ENCODE assay signal across 1 cellular context in the genomic region with DNA sequence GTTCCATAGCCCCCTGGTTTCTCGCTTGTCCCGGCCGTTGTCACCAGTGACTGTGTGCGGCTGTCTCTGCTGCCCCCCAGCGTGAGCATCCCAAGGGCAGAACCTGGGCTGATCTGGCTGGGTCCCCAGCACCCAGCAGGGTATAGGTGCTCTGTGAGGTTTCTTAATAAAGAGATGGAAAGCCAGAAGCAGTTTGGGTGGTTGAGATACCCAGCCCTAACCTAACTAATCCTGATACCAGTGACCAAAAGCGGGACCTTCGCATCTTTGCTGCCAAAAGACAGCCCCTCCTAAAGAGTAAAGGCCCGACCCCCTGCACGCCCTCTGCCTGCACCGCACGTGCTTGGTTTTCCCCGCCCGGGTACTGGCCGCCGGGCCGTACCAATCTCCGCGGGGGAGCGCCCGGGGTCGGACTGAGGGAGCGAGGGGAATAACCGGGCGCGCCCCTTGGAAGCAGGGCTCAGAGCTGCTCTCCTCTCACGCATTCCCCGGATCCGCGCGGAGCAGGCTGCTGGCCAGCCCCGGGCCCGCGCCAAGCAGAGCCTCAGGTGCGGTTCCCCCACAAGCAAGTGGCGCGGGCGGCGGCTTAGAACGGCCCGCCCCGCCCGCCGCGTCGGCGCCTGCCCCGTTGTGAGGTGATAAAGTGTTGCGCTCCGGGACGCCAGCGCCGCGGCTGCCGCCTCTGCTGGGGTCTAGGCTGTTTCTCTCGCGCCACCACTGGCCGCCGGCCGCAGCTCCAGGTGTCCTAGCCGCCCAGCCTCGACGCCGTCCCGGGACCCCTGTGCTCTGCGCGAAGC.
TF ChIP-seq lines count a peak whose summit lies in the region.

A gene with protein sequence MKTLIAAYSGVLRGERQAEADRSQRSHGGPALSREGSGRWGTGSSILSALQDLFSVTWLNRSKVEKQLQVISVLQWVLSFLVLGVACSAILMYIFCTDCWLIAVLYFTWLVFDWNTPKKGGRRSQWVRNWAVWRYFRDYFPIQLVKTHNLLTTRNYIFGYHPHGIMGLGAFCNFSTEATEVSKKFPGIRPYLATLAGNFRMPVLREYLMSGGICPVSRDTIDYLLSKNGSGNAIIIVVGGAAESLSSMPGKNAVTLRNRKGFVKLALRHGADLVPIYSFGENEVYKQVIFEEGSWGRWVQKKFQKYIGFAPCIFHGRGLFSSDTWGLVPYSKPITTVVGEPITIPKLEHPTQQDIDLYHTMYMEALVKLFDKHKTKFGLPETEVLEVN (plus strand): TSS at position 667 of the 797 bp plus-strand sequence. CDS start 214 bp downstream, outside the sequence.

TF ChIP-seq in HepG2, 621 proteins besides CTCF, POLR2A, EP300 and RAD21 (continued from another document and continues in another):
- TF ChIP-seq, protein P1, sequence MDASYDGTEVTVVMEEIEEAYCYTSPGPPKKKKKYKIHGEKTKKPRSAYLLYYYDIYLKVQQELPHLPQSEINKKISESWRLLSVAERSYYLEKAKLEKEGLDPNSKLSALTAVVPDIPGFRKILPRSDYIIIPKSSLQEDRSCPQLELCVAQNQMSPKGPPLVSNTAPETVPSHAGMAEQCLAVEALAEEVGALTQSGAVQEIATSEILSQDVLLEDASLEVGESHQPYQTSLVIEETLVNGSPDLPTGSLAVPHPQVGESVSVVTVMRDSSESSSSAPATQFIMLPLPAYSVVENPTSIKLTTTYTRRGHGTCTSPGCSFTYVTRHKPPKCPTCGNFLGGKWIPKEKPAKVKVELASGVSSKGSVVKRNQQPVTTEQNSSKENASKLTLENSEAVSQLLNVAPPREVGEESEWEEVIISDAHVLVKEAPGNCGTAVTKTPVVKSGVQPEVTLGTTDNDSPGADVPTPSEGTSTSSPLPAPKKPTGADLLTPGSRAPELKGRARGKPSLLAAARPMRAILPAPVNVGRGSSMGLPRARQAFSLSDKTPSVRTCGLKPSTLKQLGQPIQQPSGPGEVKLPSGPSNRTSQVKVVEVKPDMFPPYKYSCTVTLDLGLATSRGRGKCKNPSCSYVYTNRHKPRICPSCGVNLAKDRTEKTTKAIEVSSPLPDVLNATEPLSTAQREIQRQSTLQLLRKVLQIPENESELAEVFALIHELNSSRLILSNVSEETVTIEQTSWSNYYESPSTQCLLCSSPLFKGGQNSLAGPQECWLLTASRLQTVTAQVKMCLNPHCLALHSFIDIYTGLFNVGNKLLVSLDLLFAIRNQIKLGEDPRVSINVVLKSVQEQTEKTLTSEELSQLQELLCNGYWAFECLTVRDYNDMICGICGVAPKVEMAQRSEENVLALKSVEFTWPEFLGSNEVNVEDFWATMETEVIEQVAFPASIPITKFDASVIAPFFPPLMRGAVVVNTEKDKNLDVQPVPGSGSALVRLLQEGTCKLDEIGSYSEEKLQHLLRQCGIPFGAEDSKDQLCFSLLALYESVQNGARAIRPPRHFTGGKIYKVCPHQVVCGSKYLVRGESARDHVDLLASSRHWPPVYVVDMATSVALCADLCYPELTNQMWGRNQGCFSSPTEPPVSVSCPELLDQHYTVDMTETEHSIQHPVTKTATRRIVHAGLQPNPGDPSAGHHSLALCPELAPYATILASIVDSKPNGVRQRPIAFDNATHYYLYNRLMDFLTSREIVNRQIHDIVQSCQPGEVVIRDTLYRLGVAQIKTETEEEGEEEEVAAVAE (CRISPR knock-in tag; IDR thresholded peaks at IDR 0.05; ENCODE audit: borderline replicate concordance): peak; percentile 60; the same call in 1 of the 2 replicates
- TF ChIP-seq JARID2 (CRISPR knock-in tag; IDR thresholded peaks at IDR 0.05; ENCODE audit: insufficient replicate concordance) (no peak), NR2F1 (CRISPR knock-in tag; IDR thresholded peaks at IDR 0.05) (no peak), ZNF562 (CRISPR knock-in tag; IDR thresholded peaks at IDR 0.05; ENCODE audit: borderline replicate concordance) (peak; percentile 79; the same call in 1 of the 2 replicates), TBL1XR1 (IDR thresholded peaks at IDR 0.05; ENCODE audit: borderline replicate concordance, low read length, partially characterized antibody) (peak; percentile 37), RFXAP (CRISPR knock-in tag; IDR thresholded peaks at IDR 0.05; ENCODE audit: borderline replicate concordance) (peak; percentile 68), ZFP82 (CRISPR knock-in tag; IDR thresholded peaks at IDR 0.05; ENCODE audit: borderline replicate concordance) (no peak), ZNF550 (CRISPR knock-in tag; IDR thresholded peaks at IDR 0.05; ENCODE audit: borderline replicate concordance) (no peak), NBN (conservative IDR thresholded peaks at IDR 0.05) (no peak), KLF11 (CRISPR knock-in tag; IDR thresholded peaks at IDR 0.05) (peak; percentile 85; the same call in 1 of the 2 replicates), GTF2F1 (IDR thresholded peaks at IDR 0.05; ENCODE audit: low read length) (no peak), ZNF282 (IDR thresholded peaks at IDR 0.05; ENCODE audit: partially characterized antibody) (no peak), CBX2 (IDR thresholded peaks at IDR 0.05; ENCODE audit: low read depth, low read length) (no peak), CBX2 (CRISPR knock-in tag; IDR thresholded peaks at IDR 0.05; ENCODE audit: low read depth) (0 out of 2 replicates have a peak, but pooled peaks have one; percentile 32), FOXA3 (CRISPR knock-in tag; IDR thresholded peaks at IDR 0.05) (peak; percentile 14; the same call in 1 of the 2 replicates), TSC22D2 (CRISPR knock-in tag; IDR thresholded peaks at IDR 0.05; ENCODE audit: borderline replicate concordance) (peak; percentile 46; the same call in 1 of the 2 replicates), ZNF3 (CRISPR knock-in tag; IDR thresholded peaks at IDR 0.05) (0 out of 2 replicates have a peak, but pooled peaks have one; percentile 14), CREB1 (IDR thresholded peaks at IDR 0.05) (peak; percentile 20; the same call in 1 of the 2 replicates), CREB1 (CRISPR knock-in tag; IDR thresholded peaks at IDR 0.05) (no peak), ZFP41 (CRISPR knock-in tag; IDR thresholded peaks at IDR 0.05; ENCODE audit: borderline replicate concordance) (0 out of 2 replicates have a peak, but pooled peaks have one; percentile 65), ZNF772 (CRISPR knock-in tag; IDR thresholded peaks at IDR 0.05) (no peak; the same call in 1 of the 2 replicates), PHB2 (IDR thresholded peaks at IDR 0.05; ENCODE audit: partially characterized antibody) (no peak), SRSF9 (IDR thresholded peaks at IDR 0.05; ENCODE audit: borderline replicate concordance, insufficient read depth, low read depth, low read length, poor library complexity, severe bottlenecking) (no peak), NCOA2 (CRISPR knock-in tag; IDR thresholded peaks at IDR 0.05) (peak; percentile 48; the same call in 1 of the 2 replicates), RORA (CRISPR knock-in tag; IDR thresholded peaks at IDR 0.05) (no peak), JDP2 (CRISPR knock-in tag; IDR thresholded peaks at IDR 0.05; ENCODE audit: borderline replicate concordance) (no peak; the same call in 1 of the 2 replicates), MEF2D (CRISPR knock-in tag; IDR thresholded peaks at IDR 0.05) (peak; percentile 83; the same call in 1 of the 2 replicates), ZFP1 (CRISPR knock-in tag; IDR thresholded peaks at IDR 0.05) (no peak), RNF2 (conservative IDR thresholded peaks at IDR 0.05; ENCODE audit: low read depth) (peak; percentile 88; the same call in 1 of the 2 replicates), ZNF672 (CRISPR knock-in tag; IDR thresholded peaks at IDR 0.05) (no peak)
- TF ChIP-seq, protein P2, sequence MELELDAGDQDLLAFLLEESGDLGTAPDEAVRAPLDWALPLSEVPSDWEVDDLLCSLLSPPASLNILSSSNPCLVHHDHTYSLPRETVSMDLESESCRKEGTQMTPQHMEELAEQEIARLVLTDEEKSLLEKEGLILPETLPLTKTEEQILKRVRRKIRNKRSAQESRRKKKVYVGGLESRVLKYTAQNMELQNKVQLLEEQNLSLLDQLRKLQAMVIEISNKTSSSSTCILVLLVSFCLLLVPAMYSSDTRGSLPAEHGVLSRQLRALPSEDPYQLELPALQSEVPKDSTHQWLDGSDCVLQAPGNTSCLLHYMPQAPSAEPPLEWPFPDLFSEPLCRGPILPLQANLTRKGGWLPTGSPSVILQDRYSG (CRISPR knock-in tag; IDR thresholded peaks at IDR 0.05): peak; percentile 91
- TF ChIP-seq, protein P3, sequence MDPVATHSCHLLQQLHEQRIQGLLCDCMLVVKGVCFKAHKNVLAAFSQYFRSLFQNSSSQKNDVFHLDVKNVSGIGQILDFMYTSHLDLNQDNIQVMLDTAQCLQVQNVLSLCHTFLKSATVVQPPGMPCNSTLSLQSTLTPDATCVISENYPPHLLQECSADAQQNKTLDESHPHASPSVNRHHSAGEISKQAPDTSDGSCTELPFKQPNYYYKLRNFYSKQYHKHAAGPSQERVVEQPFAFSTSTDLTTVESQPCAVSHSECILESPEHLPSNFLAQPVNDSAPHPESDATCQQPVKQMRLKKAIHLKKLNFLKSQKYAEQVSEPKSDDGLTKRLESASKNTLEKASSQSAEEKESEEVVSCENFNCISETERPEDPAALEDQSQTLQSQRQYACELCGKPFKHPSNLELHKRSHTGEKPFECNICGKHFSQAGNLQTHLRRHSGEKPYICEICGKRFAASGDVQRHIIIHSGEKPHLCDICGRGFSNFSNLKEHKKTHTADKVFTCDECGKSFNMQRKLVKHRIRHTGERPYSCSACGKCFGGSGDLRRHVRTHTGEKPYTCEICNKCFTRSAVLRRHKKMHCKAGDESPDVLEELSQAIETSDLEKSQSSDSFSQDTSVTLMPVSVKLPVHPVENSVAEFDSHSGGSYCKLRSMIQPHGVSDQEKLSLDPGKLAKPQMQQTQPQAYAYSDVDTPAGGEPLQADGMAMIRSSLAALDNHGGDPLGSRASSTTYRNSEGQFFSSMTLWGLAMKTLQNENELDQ (CRISPR knock-in tag; IDR thresholded peaks at IDR 0.05; ENCODE audit: borderline replicate concordance): no peak
- TF ChIP-seq, protein P4, sequence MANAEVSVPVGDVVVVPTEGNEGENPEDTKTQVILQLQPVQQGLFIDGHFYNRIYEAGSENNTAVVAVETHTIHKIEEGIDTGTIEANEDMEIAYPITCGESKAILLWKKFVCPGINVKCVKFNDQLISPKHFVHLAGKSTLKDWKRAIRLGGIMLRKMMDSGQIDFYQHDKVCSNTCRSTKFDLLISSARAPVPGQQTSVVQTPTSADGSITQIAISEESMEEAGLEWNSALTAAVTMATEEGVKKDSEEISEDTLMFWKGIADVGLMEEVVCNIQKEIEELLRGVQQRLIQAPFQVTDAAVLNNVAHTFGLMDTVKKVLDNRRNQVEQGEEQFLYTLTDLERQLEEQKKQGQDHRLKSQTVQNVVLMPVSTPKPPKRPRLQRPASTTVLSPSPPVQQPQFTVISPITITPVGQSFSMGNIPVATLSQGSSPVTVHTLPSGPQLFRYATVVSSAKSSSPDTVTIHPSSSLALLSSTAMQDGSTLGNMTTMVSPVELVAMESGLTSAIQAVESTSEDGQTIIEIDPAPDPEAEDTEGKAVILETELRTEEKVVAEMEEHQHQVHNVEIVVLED (CRISPR knock-in tag; IDR thresholded peaks at IDR 0.05; ENCODE audit: borderline replicate concordance): peak; percentile 76
- TF ChIP-seq, protein P5, sequence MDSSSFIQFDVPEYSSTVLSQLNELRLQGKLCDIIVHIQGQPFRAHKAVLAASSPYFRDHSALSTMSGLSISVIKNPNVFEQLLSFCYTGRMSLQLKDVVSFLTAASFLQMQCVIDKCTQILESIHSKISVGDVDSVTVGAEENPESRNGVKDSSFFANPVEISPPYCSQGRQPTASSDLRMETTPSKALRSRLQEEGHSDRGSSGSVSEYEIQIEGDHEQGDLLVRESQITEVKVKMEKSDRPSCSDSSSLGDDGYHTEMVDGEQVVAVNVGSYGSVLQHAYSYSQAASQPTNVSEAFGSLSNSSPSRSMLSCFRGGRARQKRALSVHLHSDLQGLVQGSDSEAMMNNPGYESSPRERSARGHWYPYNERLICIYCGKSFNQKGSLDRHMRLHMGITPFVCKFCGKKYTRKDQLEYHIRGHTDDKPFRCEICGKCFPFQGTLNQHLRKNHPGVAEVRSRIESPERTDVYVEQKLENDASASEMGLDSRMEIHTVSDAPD (CRISPR knock-in tag; IDR thresholded peaks at IDR 0.05): peak; percentile 90
- TF ChIP-seq, protein P6, sequence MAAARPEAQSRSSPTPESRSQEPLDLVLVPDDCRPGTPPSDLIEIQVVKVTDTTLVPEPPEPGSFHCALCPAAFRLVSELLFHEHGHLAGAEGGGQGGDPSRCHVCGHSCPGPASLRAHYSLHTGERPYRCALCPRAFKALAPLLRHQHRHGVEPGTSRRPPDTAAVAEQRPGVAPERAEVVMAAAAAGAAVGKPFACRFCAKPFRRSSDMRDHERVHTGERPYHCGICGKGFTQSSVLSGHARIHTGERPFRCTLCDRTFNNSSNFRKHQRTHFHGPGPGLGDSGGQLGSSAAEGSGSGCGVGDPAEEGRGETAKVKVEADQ (CRISPR knock-in tag; IDR thresholded peaks at IDR 0.05; ENCODE audit: borderline replicate concordance): peak; percentile 87; the same call in 1 of the 2 replicates
- TF ChIP-seq, protein P7, sequence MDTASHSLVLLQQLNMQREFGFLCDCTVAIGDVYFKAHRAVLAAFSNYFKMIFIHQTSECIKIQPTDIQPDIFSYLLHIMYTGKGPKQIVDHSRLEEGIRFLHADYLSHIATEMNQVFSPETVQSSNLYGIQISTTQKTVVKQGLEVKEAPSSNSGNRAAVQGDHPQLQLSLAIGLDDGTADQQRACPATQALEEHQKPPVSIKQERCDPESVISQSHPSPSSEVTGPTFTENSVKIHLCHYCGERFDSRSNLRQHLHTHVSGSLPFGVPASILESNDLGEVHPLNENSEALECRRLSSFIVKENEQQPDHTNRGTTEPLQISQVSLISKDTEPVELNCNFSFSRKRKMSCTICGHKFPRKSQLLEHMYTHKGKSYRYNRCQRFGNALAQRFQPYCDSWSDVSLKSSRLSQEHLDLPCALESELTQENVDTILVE (CRISPR knock-in tag; IDR thresholded peaks at IDR 0.05): peak; percentile 64; the same call in 1 of the 2 replicates
- TF ChIP-seq, protein P8, sequence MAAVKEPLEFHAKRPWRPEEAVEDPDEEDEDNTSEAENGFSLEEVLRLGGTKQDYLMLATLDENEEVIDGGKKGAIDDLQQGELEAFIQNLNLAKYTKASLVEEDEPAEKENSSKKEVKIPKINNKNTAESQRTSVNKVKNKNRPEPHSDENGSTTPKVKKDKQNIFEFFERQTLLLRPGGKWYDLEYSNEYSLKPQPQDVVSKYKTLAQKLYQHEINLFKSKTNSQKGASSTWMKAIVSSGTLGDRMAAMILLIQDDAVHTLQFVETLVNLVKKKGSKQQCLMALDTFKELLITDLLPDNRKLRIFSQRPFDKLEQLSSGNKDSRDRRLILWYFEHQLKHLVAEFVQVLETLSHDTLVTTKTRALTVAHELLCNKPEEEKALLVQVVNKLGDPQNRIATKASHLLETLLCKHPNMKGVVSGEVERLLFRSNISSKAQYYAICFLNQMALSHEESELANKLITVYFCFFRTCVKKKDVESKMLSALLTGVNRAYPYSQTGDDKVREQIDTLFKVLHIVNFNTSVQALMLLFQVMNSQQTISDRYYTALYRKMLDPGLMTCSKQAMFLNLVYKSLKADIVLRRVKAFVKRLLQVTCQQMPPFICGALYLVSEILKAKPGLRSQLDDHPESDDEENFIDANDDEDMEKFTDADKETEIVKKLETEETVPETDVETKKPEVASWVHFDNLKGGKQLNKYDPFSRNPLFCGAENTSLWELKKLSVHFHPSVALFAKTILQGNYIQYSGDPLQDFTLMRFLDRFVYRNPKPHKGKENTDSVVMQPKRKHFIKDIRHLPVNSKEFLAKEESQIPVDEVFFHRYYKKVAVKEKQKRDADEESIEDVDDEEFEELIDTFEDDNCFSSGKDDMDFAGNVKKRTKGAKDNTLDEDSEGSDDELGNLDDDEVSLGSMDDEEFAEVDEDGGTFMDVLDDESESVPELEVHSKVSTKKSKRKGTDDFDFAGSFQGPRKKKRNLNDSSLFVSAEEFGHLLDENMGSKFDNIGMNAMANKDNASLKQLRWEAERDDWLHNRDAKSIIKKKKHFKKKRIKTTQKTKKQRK (IDR thresholded peaks at IDR 0.05; ENCODE audit: low read length): no peak
